Comparison of ENCODE assay signal across 18 cellular contexts in genomic region chr14:102971836-102972606, GRCh38. TPM values are rescaled to one million over a fixed set of nuclear protein-coding genes. Genes with fewer than 3 reads are reported as not detected.
"Had no signal": no experiment of that assay in that cellular context is flagged by ENCODE, and none has a peak within 500 bp of the region (broad histone marks: within the 10 kb centered on the region; RNA-seq: fewer than 3 reads in every experiment).

No MANE protein-coding gene starts in this region.

- FAIRE-seq: colon, frontal cortex, pancreas, small intestine had no signal

- DNase-seq: islet precursor cell; left ventricle myocardium inferior; lower lobe of right lung; natural killer cell; occipital lobe; right cardiac atrium; small intestine; stimulated activated CD4-positive, alpha-beta T cell treated with anti-CD3 and anti-CD28 coated beads, Interleukin-2, amount 100 ng/mL, for 48 hours; stimulated activated naive CD4-positive, alpha-beta T cell treated with Interleukin-2 at 50 U/mL for 16 hours; upper lobe of right lung had no signal

- ATAC-seq: esophagus mucosa, natural killer cell, right cardiac atrium had no signal

- H3K4me3 ChIP-seq: left ventricle myocardium inferior, lower lobe of right lung, pancreas, testis, tibial nerve, upper lobe of right lung had no signal

- H3K4me1 ChIP-seq: left ventricle myocardium inferior, lower lobe of right lung, pancreas, testis, upper lobe of right lung had no signal

- H3K27ac ChIP-seq: left ventricle myocardium inferior, lower lobe of right lung, pancreas, testis, tibial nerve, upper lobe of right lung had no signal

- H3K9me3 ChIP-seq: left ventricle myocardium inferior, lower lobe of right lung, pancreas, testis, tibial nerve, upper lobe of right lung had no signal

- H3K27me3 ChIP-seq: pancreas, testis, tibial nerve, upper lobe of right lung had no signal

RNA-seq across cellular contexts. Expression of gene AMN, which starts 49.6 kb away (rescaled TPM):
- total RNA-seq: dermis blood vessel endothelial cell, left ventricle myocardium inferior, occipital lobe had no signal
- polyA plus RNA-seq: fibroblast of lung had no signal
